In the genomic region with DNA sequence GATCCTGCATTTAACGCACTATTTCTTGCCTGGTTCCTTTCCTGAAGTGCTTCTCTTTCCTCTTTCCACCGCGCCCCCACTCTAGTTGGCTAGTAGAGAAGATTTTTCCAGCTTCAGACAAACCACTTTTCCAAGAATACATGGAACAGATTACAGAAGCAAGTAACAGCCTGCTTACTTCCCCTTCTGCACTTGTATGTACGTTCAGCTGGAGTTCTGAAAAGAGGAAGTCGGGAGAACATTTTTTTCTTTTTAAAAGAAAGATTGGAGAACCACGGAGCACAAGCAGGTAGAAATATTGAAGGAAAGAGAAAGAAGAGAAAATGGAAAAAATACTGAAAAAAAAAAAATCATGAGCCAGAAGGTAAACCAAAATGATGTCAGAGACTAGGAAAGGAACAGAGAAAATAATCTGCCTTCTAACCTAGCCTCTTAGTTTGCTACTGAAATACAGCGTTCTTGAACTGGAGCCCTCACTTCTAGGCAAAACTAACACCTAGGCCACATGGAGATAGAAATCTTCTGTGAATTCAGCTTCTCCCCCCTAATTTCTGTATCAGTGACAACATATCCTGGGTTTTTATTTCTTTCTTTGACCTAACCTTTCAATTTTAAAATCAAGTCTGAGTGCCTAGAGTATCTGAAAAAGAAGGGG, we compare ENCODE assay signal across 1 cellular context.
A peak's percentile ranks its signal among the peaks of the same experiment; 100 is the strongest.
TF ChIP-seq lines count a peak whose summit lies in the region.

No MANE protein-coding gene starts in this region.

TF ChIP-seq in GM12878, 131 proteins besides CTCF, POLR2A, EP300 and RAD21 (continued from another document):
- peak; percentile 91 for TF ChIP-seq SPI1 (IDR thresholded peaks at IDR 0.05; ENCODE audit: borderline replicate concordance, insufficient read depth, low read depth, low read length)
- TF ChIP-seq, protein P1, sequence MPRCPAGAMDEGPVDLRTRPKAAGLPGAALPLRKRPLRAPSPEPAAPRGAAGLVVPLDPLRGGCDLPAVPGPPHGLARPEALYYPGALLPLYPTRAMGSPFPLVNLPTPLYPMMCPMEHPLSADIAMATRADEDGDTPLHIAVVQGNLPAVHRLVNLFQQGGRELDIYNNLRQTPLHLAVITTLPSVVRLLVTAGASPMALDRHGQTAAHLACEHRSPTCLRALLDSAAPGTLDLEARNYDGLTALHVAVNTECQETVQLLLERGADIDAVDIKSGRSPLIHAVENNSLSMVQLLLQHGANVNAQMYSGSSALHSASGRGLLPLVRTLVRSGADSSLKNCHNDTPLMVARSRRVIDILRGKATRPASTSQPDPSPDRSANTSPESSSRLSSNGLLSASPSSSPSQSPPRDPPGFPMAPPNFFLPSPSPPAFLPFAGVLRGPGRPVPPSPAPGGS (IDR thresholded peaks at IDR 0.05; ENCODE audit: borderline replicate concordance, insufficient read depth, low read depth, low read length, poor library complexity, severe bottlenecking), result no peak
- peak; percentile 56; the same call in 1 of the 2 replicates for TF ChIP-seq NFIC (IDR thresholded peaks at IDR 0.05; ENCODE audit: low read depth, low read length)
- TF ChIP-seq EED (IDR thresholded peaks at IDR 0.05; ENCODE audit: low read depth), result peak; percentile 61; the same call in 1 of the 2 replicates
- peak; percentile 61; the same call in 1 of the 2 replicates for TF ChIP-seq ZNF384 (IDR thresholded peaks at IDR 0.05; ENCODE audit: borderline replicate concordance, low read depth, low read length)
- no peak for TF ChIP-seq BACH1 (IDR thresholded peaks at IDR 0.05; ENCODE audit: borderline replicate concordance)
- TF ChIP-seq, protein P2, sequence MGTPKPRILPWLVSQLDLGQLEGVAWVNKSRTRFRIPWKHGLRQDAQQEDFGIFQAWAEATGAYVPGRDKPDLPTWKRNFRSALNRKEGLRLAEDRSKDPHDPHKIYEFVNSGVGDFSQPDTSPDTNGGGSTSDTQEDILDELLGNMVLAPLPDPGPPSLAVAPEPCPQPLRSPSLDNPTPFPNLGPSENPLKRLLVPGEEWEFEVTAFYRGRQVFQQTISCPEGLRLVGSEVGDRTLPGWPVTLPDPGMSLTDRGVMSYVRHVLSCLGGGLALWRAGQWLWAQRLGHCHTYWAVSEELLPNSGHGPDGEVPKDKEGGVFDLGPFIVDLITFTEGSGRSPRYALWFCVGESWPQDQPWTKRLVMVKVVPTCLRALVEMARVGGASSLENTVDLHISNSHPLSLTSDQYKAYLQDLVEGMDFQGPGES (IDR thresholded peaks at IDR 0.05), result no peak
- TF ChIP-seq BRCA1 (IDR thresholded peaks at IDR 0.05; ENCODE audit: low read depth, low read length), result no peak
- TF ChIP-seq IKZF2 (IDR thresholded peaks at IDR 0.05), result peak; percentile 72 to 77
- TF ChIP-seq, protein P3, sequence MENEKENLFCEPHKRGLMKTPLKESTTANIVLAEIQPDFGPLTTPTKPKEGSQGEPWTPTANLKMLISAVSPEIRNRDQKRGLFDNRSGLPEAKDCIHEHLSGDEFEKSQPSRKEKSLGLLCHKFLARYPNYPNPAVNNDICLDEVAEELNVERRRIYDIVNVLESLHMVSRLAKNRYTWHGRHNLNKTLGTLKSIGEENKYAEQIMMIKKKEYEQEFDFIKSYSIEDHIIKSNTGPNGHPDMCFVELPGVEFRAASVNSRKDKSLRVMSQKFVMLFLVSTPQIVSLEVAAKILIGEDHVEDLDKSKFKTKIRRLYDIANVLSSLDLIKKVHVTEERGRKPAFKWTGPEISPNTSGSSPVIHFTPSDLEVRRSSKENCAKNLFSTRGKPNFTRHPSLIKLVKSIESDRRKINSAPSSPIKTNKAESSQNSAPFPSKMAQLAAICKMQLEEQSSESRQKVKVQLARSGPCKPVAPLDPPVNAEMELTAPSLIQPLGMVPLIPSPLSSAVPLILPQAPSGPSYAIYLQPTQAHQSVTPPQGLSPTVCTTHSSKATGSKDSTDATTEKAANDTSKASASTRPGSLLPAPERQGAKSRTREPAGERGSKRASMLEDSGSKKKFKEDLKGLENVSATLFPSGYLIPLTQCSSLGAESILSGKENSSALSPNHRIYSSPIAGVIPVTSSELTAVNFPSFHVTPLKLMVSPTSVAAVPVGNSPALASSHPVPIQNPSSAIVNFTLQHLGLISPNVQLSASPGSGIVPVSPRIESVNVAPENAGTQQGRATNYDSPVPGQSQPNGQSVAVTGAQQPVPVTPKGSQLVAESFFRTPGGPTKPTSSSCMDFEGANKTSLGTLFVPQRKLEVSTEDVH (IDR thresholded peaks at IDR 0.05; ENCODE audit: low read depth, partially characterized antibody), result no peak
- TF ChIP-seq IKZF1 (conservative IDR thresholded peaks at IDR 0.05), result peak; percentile 49; the same call in 1 of the 2 replicates
- 0 out of 2 replicates have a peak, but pooled peaks have one; percentile 40 for TF ChIP-seq RELB (IDR thresholded peaks at IDR 0.05; ENCODE audit: low read depth)
TF ChIP-seq in GM12878: peak in this region for 7.
